ENCODE assay signal across 15 cellular contexts in the genomic region with DNA sequence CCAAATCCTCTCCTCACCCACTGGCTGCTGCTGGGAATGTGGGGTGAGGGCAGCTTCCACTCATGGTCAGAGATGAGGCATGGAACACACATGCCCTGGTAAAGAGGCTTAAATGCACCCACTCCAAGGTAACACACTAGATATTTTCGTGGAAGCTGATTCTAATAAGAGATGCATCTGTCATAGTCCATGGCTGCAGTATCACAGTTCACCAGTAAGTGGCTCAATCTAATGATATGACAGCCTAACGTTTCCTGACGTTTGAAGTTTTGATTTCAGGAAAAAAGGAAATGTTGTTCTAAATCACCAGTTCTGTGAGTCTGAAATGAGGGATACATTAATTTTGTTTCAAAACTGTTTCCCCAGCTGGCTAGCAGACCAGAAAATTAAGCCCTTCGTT. TPM values are rescaled to one million over a fixed set of nuclear protein-coding genes. Genes with fewer than 3 reads are reported as not detected.
DNase-seq lines count a peak whose midpoint lies in the region; ATAC-seq and TF ChIP-seq lines count a peak whose summit lies in the region.
"Had no signal": no experiment of that assay in that cellular context is flagged by ENCODE, and none has a peak within 500 bp of the region (broad histone marks: within the 10 kb centered on the region; RNA-seq: fewer than 3 reads in every experiment).

No MANE protein-coding gene starts in this region.

- DNase-seq in AG10803 (ENCODE audit: low read depth) (no peak), GM13977 (ENCODE audit: low spot score) (no peak), hepatic stellate cell (ENCODE audit: low spot score) (peak; percentile 34), NCI-H2227 (lab: John Stamatoyannopoulos, UW; ENCODE audit: unreplicated experiment) (no peak)
- DNase-seq in activated CD4-positive, alpha-beta T cell treated with anti-CD3 and anti-CD28 coated beads for 36 hours, result no peak
- DNase-seq: activated CD4-positive, alpha-beta T cell treated with anti-CD3 and anti-CD28 coated beads for 48 hours; CD8-positive, alpha-beta memory T cell; NCI-H345; pancreas; stimulated activated CD4-positive, alpha-beta T cell treated with anti-CD3 and anti-CD28 coated beads, Interleukin-2, amount 100 ng/mL, for 48 hours had no signal

- H3K9me3 Mint-ChIP-seq in activated CD4-positive, alpha-beta T cell treated with anti-CD3 and anti-CD28 coated beads for 36 hours (ENCODE audit: low read depth), result peaks cover 14% of the 10 kb centered on the region

- no peak overlapping the region for H3K4me3 Mint-ChIP-seq in activated CD4-positive, alpha-beta T cell treated with anti-CD3 and anti-CD28 coated beads for 36 hours
- H3K4me3 Mint-ChIP-seq: central memory CD8-positive, alpha-beta T cell; stimulated activated naive CD8-positive, alpha-beta T cell treated with anti-CD3 and anti-CD28 coated beads, Interleukin-15, Interleukin-2, amounts not matched to agents 100 ng/mL and 50 ng/mL, for 24 hours had no signal

- H3K4me3 ChIP-seq in AG10803 (ENCODE audit: low read length), result no peak overlapping the region
- H3K4me3 ChIP-seq: pancreas had no signal

- H3K27me3 Mint-ChIP-seq in activated CD4-positive, alpha-beta T cell treated with anti-CD3 and anti-CD28 coated beads for 36 hours, result no peaks in the 10 kb centered on the region
- H3K27me3 Mint-ChIP-seq: central memory CD8-positive, alpha-beta T cell; stimulated activated naive CD8-positive, alpha-beta T cell treated with anti-CD3 and anti-CD28 coated beads, Interleukin-15, Interleukin-2, amounts not matched to agents 100 ng/mL and 50 ng/mL, for 24 hours had no signal

- no peak overlapping the region for H3K27ac ChIP-seq in VCaP
- H3K27ac ChIP-seq: pancreas had no signal

- H3K27ac Mint-ChIP-seq in activated CD4-positive, alpha-beta T cell treated with anti-CD3 and anti-CD28 coated beads for 36 hours, result no peak overlapping the region
- H3K27ac Mint-ChIP-seq: stimulated activated naive CD8-positive, alpha-beta T cell treated with anti-CD3 and anti-CD28 coated beads, Interleukin-15, Interleukin-2, amounts not matched to agents 100 ng/mL and 50 ng/mL, for 24 hours had no signal

- ATAC-seq in GM21717 (IDR thresholded peaks at IDR 0.05; ENCODE audit: unreplicated experiment), result no peak
- no peak for ATAC-seq in activated CD4-positive, alpha-beta T cell treated with anti-CD3 and anti-CD28 coated beads for 36 hours
- ATAC-seq in GM19023 (IDR thresholded peaks at IDR 0.05; ENCODE audit: unreplicated experiment), result no peak

- POLR2A ChIA-PET in activated CD4-positive, alpha-beta T cell treated with anti-CD3 and anti-CD28 coated beads for 36 hours (lab: Charles Lee), result interaction anchor here (1.3 kb wide), 1 partner anchor 77 kb away, joined by 5 read pairs; a partner anchor contains a TSS

- peak; percentile 43 for TF ChIP-seq CTCF in AG10803 (conservative IDR thresholded peaks at IDR 0.05; ENCODE audit: low read length)
- TF ChIP-seq CTCF in GM13977 (IDR thresholded peaks at IDR 0.05; ENCODE audit: extremely low read depth, insufficient read depth, missing control alignments), result peak; percentile 38
- TF ChIP-seq CTCF in VCaP (conservative IDR thresholded peaks at IDR 0.05), result peak; percentile 36

- H3K36me3 Mint-ChIP-seq in activated CD4-positive, alpha-beta T cell treated with anti-CD3 and anti-CD28 coated beads for 36 hours (ENCODE audit: low read depth), result peaks cover 11% of the 10 kb centered on the region

- intact Hi-C loops in activated CD4-positive, alpha-beta T cell treated with anti-CD3 and anti-CD28 coated beads for 36 hours (cut with DNase I, micrococcal nuclease), result loop anchor here in 1 of 2 experiments (5.0 kb wide), 1 partner anchor 811 kb away; no protein-coding TSS in a partner anchor

- peaks cover 16% of the 10 kb centered on the region for H3K4me1 Mint-ChIP-seq in activated CD4-positive, alpha-beta T cell treated with anti-CD3 and anti-CD28 coated beads for 36 hours
- H3K4me1 Mint-ChIP-seq: central memory CD8-positive, alpha-beta T cell had no signal

- in situ Hi-C loops in GM13977 (cut with MboI; ENCODE audit: low pct_unique_long_range_greater_than_20kb, low sequenced_read_pairs, unreplicated experiment), result no loop called here

- CTCF ChIA-PET in activated CD4-positive, alpha-beta T cell treated with anti-CD3 and anti-CD28 coated beads for 36 hours (lab: Charles Lee), result interaction anchor here (0.5 to 5.9 kb wide), 21 partner anchors 9 to 1471 kb away, joined by 3 to 60 read pairs (median 5); no protein-coding TSS in a partner anchor

RNA-seq across cellular contexts. Expression of a gene that starts 38.2 kb away (rescaled TPM):
- total RNA-seq in activated CD4-positive, alpha-beta T cell treated with anti-CD3 and anti-CD28 coated beads for 36 hours, result under 1 TPM; 0.16 TPM

RNA-seq across cellular contexts. Expression of a gene that starts 57.1 kb away (rescaled TPM):
- total RNA-seq in activated CD4-positive, alpha-beta T cell treated with anti-CD3 and anti-CD28 coated beads for 36 hours, result 100 to 1,000 TPM in 1 of 2 experiments, 10 to 100 TPM in 1; 97.0 to 104 TPM
